8 cellular contexts compared by ENCODE assay signal in genomic region chr15:101277943-101278564, GRCh38. TPM values are rescaled to one million over a fixed set of nuclear protein-coding genes. Genes with fewer than 3 reads are reported as not detected.
A peak's percentile ranks its signal among the peaks of the same experiment; 100 is the strongest.
DNase-seq lines count a peak whose midpoint lies in the region; ATAC-seq and TF ChIP-seq lines count a peak whose summit lies in the region.

No MANE protein-coding gene starts in this region.

- H3K36me3 ChIP-seq in ACC112 (ENCODE audit: insufficient read depth, low read length) (peaks cover 31% of the 10 kb centered on the region), HUES48 (ENCODE audit: control insufficient read depth, insufficient read depth, low read length) (peaks cover 61% of the 10 kb centered on the region), mucosa of rectum (ENCODE audit: control insufficient read depth in 2 of 2, insufficient read depth in 2 of 2, low read length in 2 of 2) (peaks cover 48 to 53% of the 10 kb centered on the region in 2 donors)

- no peak for TF ChIP-seq CTCF in brain (conservative IDR thresholded peaks at IDR 0.05)

- peaks cover 27% of the 10 kb centered on the region for H3K4me1 Mint-ChIP-seq in brain

- H3K27ac Mint-ChIP-seq in brain: peak overlapping the region; percentile 81 to 96 (median 90)

- peaks cover 8% of the 10 kb centered on the region for H3K4me1 ChIP-seq in ACC112 (ENCODE audit: control insufficient read depth, insufficient read depth, low read length, unreplicated experiment)
- H3K4me1 ChIP-seq in HUES48 (ENCODE audit: control insufficient read depth, insufficient read depth, low read length): peaks cover 4% of the 10 kb centered on the region
- H3K4me1 ChIP-seq in mucosa of rectum (ENCODE audit: control insufficient read depth in 2 of 2, insufficient read depth in 2 of 2, low read length in 2 of 2): peaks cover 22 to 29% of the 10 kb centered on the region in 2 donors

- peaks cover 47% of the 10 kb centered on the region for H3K36me3 Mint-ChIP-seq in brain

- ATAC-seq in HG02885 (IDR thresholded peaks at IDR 0.05; ENCODE audit: poor library complexity, unreplicated experiment): no peak

- H3K27me3 ChIP-seq in ACC112 (ENCODE audit: insufficient read depth, low read length) (no peaks in the 10 kb centered on the region), HUES48 (ENCODE audit: control insufficient read depth, insufficient read depth, low read length) (no peaks in the 10 kb centered on the region), mucosa of rectum (ENCODE audit: control insufficient read depth in 2 of 2, insufficient read depth in 2 of 2, low read length in 2 of 2) (no peaks in the 10 kb centered on the region)

- H3K27me3 Mint-ChIP-seq in brain: peaks cover 4% of the 10 kb centered on the region

- H3K27ac ChIP-seq in ACC112 (ENCODE audit: low read depth, low read length) (peak overlapping the region; percentile 22; the same call in 1 of the 2 replicates), HUES48 (ENCODE audit: low read depth, low read length) (peak overlapping the region; percentile 21), mucosa of rectum (ENCODE audit: low read depth in 2 of 2, low read length in 2 of 2) (peak overlapping the region; percentile 95 to 97)

- peaks cover 28% of the 10 kb centered on the region for H3K79me2 ChIP-seq in ACC112 (ENCODE audit: control insufficient read depth, insufficient read depth, low read length, unreplicated experiment)

- H3K4me3 ChIP-seq in ACC112 (ENCODE audit: low read depth, low read length): peak overlapping the region; percentile 89
- peak overlapping the region; percentile 87 for H3K4me3 ChIP-seq in HUES48 (ENCODE audit: low read depth, low read length)
- H3K4me3 ChIP-seq in mucosa of rectum (ENCODE audit: low read length in 2 of 2): peak overlapping the region; percentile 78 to 83

- H3K9me3 ChIP-seq in HUES48 (ENCODE audit: control insufficient read depth, insufficient read depth, low read length) (no peaks in the 10 kb centered on the region), mucosa of rectum (ENCODE audit: control insufficient read depth in 2 of 2, low read length in 2 of 2) (no peaks in the 10 kb centered on the region)

- no peak for DNase-seq in activated CD4-positive, CD25-positive, alpha-beta regulatory T cell treated with anti-CD3 and anti-CD28 coated beads, Interleukin-2, amount 50 U/mL, for 72 hours
- DNase-seq in NCI-H524 treated with DMSO at 0.1 percent for 48 hours (lab: John Stamatoyannopoulos, UW) (no peak), mucosa of gallbladder (ENCODE audit: low spot score) (no peak)

- H3K9me3 Mint-ChIP-seq in brain: no peaks in the 10 kb centered on the region

- peak overlapping the region; percentile 95 to 99 (median 96) for H3K4me3 Mint-ChIP-seq in brain

- H3K9ac ChIP-seq in HUES48 (ENCODE audit: low read depth, low read length) (no peak overlapping the region), mucosa of rectum (ENCODE audit: low read depth in 1 of 2, low read length in 2 of 2) (peak overlapping the region; percentile 66 to 89)

- peak overlapping the region; percentile 37 for H2AFZ ChIP-seq in ACC112 (ENCODE audit: low read length, unreplicated experiment)

RNA-seq across cellular contexts. Expression of gene SELENOS, which starts 0.8 kb away (rescaled TPM):
- polyA plus RNA-seq in brain (ENCODE audit: insufficient read depth, low read depth, low replicate concordance): 50.0 TPM
- total RNA-seq in mucosa of gallbladder: 74.7 TPM

RNA-seq across cellular contexts. Expression of gene SNRPA1, which starts 17.0 kb away (rescaled TPM):
- polyA plus RNA-seq in brain (ENCODE audit: insufficient read depth, low read depth, low replicate concordance): 46.6 TPM
- total RNA-seq in mucosa of gallbladder: 33.2 TPM

RNA-seq across cellular contexts. Expression of gene CHSY1, which starts 26.2 kb away (rescaled TPM):
- 23.9 TPM for polyA plus RNA-seq in brain (ENCODE audit: insufficient read depth, low read depth, low replicate concordance)
- total RNA-seq in mucosa of gallbladder: 18.8 TPM

Comparison
In these comparisons a context has a peak if more than half of its experiments do, and no peak if none do; other contexts are left out.
1. H3K27ac ChIP-seq: peak in every context shown above with its lines; median percentile 96 in mucosa of rectum; 22 in ACC112; 21 in HUES48.